In the genomic region with DNA sequence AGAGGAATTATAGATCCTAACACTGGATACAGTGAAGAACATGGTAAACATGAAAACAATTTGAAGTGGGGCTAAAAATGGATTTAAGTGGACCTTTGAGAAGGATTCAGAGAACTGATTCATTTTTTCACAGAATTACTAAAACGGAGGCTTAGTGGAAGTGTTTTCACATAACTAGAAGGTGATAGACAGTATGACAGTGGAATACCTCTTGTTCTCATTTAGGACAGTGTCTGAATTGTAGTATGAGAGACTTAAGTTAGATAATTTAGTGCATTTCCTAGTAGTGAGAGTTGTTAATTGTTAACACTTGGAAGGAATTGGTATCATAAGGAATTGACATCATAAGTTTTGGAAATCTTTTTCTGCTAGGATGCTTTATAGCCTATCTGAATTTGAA, we compare ENCODE assay signal across 28 cellular contexts.
"Had no signal": no experiment of that assay in that cellular context is flagged by ENCODE, and none has a peak within 500 bp of the region (broad histone marks: within the 10 kb centered on the region; RNA-seq: fewer than 3 reads in every experiment).

No MANE protein-coding gene starts in this region.

- H3K4me3 Mint-ChIP-seq: activated CD4-positive, alpha-beta memory T cell treated with anti-CD3 and anti-CD28 coated beads, Interleukin-2, amount 10 ng/mL, durations not matched to agents 7 days and 5 days; activated T-cell treated with anti-CD3 and anti-CD28 coated beads, Interleukin-2, amount 50 U/mL, for 4 hours; activated T-helper 17 cell treated with anti-CD3 and anti-CD28 coated beads, Interleukin-2, amount 50 U/mL, for 72 hours had no signal

- H3K27ac ChIP-seq: adrenal gland, body of pancreas, WERI-Rb-1 had no signal

- H3K27ac Mint-ChIP-seq: activated CD4-positive, alpha-beta memory T cell treated with anti-CD3 and anti-CD28 coated beads, Interleukin-2, amount 10 ng/mL, durations not matched to agents 7 days and 5 days; activated T-helper 17 cell treated with anti-CD3 and anti-CD28 coated beads, Interleukin-2, amount 50 U/mL, for 72 hours had no signal

- FAIRE-seq: astrocyte, bronchial epithelial cell, K562 had no signal

- H3K4me1 ChIP-seq: adrenal gland, body of pancreas had no signal

- H3K9me3 Mint-ChIP-seq: activated CD4-positive, alpha-beta memory T cell treated with anti-CD3 and anti-CD28 coated beads, Interleukin-2, amount 10 ng/mL, durations not matched to agents 7 days and 5 days; activated T-cell treated with anti-CD3 and anti-CD28 coated beads, Interleukin-2, amount 50 U/mL, for 4 hours; activated T-helper 17 cell treated with anti-CD3 and anti-CD28 coated beads, Interleukin-2, amount 50 U/mL, for 72 hours had no signal

- H3K4me3 ChIP-seq: adrenal gland, body of pancreas, K562 had no signal

- H3K27me3 Mint-ChIP-seq: activated CD4-positive, alpha-beta memory T cell treated with anti-CD3 and anti-CD28 coated beads, Interleukin-2, amount 10 ng/mL, durations not matched to agents 7 days and 5 days; activated T-helper 17 cell treated with anti-CD3 and anti-CD28 coated beads, Interleukin-2, amount 50 U/mL, for 72 hours had no signal

- H3K27me3 ChIP-seq: adrenal gland, body of pancreas had no signal

- DNase-seq: activated CD4-positive, alpha-beta memory T cell treated with anti-CD3 and anti-CD28 coated beads, Interleukin-2, amount 10 ng/mL, durations not matched to agents 7 days and 5 days; activated CD4-positive, alpha-beta T cell treated with anti-CD3 and anti-CD28 coated beads for 1 hour; activated CD4-positive, alpha-beta T cell treated with anti-CD3 and anti-CD28 coated beads for 48 hours; activated CD4-positive, CD25-positive, alpha-beta regulatory T cell; activated effector memory CD4-positive, alpha-beta T cell treated with anti-CD3 and anti-CD28 coated beads, Interleukin-2, amount 50 U/mL, for 16 hours; activated naive CD4-positive, alpha-beta T cell; activated naive CD4-positive, alpha-beta T cell treated with anti-CD3 and anti-CD28 coated beads, Interleukin-2, amount 50 U/mL, for 16 hours; activated T-cell treated with anti-CD3 and anti-CD28 coated beads, Interleukin-2, amount 50 U/mL, for 4 hours; adrenal gland; body of pancreas; caudate nucleus; NCI-H1048; NCI-H1105 treated with DMSO at 0.1 percent for 48 hours; NCI-H1436; NCI-H1694; NCI-H1930; NCI-H2081 treated with DMSO at 0.1 percent for 48 hours; NCI-H345; NCI-H524 treated with DMSO at 0.1 percent for 48 hours; NK-92 treated with Interleukin-12 subunit alpha and Interleukin-12 subunit beta, amount 100 ng/mL, for 24 hours; PC-3; Right ventricle myocardium superior; T1000; WERI-Rb-1 had no signal

- H3K9me3 ChIP-seq: body of pancreas had no signal

- H3K4me1 Mint-ChIP-seq: activated CD4-positive, alpha-beta memory T cell treated with anti-CD3 and anti-CD28 coated beads, Interleukin-2, amount 10 ng/mL, durations not matched to agents 7 days and 5 days; activated T-helper 17 cell treated with anti-CD3 and anti-CD28 coated beads, Interleukin-2, amount 50 U/mL, for 72 hours had no signal

- ATAC-seq: activated T-cell treated with anti-CD3 and anti-CD28 coated beads, Interleukin-2, amount 50 U/mL, for 4 hours; activated T-helper 17 cell treated with anti-CD3 and anti-CD28 coated beads, Interleukin-2, amount 50 U/mL, for 72 hours; body of pancreas; K562; PC-3 had no signal
